In the genomic region with DNA sequence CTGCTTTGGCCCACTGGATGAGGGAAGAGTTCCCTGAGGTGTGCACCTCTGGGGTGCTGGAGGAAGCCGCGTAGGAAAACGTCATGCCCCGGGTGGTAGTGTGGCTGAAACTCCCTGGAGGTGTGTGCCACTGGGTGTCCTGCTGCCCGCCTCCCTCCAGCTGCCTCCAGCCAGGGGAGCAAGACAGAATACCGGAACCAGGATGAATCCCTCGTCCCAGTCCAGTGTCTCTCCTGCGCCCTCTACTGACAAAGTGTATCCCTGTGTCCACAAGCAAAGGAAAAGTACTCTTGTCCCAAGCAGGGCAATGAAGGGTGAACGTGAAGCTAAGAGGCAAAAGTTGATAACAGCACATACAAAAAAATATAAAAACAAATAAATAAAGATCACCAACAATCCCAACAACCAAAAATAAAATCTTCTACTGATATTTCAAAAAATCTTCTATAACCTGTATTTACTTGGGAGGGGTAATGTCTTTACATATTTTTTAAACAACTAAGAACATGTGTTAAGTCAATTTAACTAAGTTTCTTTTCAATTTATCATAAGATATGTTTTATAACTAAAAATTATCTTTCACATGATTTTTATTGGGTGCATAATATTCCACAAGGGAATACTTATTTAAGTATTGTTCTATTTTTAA, we compare ENCODE assay signal across 8 cellular contexts.
A peak's percentile ranks its signal among the peaks of the same experiment; 100 is the strongest.
DNase-seq lines count a peak whose midpoint lies in the region; ATAC-seq and TF ChIP-seq lines count a peak whose summit lies in the region.

No MANE protein-coding gene starts in this region.

- H3K9me3 Mint-ChIP-seq in CD8-positive, alpha-beta memory T cell = peaks cover 0 to 5% (median 2%) of the 10 kb centered on the region in 5 donors

- CTCF ChIA-PET in CD8-positive, alpha-beta memory T cell (lab: Charles Lee) = no interaction called here

- no peaks in the 10 kb centered on the region for H3K9me2 ChIP-seq in hepatocyte (replicated peaks; ENCODE audit: insufficient read depth)

- H3K4me3 ChIP-seq in AG09309 (ENCODE audit: control insufficient read depth, low read depth, low read length) = no peak overlapping the region
- no peak overlapping the region for H3K4me3 ChIP-seq in hepatocyte
- no peak overlapping the region for H3K4me3 ChIP-seq in sigmoid colon
- no peak overlapping the region for H3K4me3 ChIP-seq in CD8-positive, alpha-beta memory T cell (ENCODE audit: low read length)

- H3K4me3 Mint-ChIP-seq in CD8-positive, alpha-beta memory T cell = no peak overlapping the region

- no peak overlapping the region for H3K4me2 ChIP-seq in hepatocyte

- no peak overlapping the region for H3K27ac Mint-ChIP-seq in CD8-positive, alpha-beta memory T cell

- H3K27me3 ChIP-seq in hepatocyte (no peaks in the 10 kb centered on the region), sigmoid colon (no peaks in the 10 kb centered on the region)
- no peaks in the 10 kb centered on the region for H3K27me3 ChIP-seq in CD8-positive, alpha-beta memory T cell (ENCODE audit: insufficient read depth, low read length, poor library complexity, severe bottlenecking)

- H3K27ac ChIP-seq in hepatocyte = no peak overlapping the region
- H3K27ac ChIP-seq in sigmoid colon = no peak overlapping the region
- H3K27ac ChIP-seq in CD8-positive, alpha-beta memory T cell (ENCODE audit: low read depth, low read length) = no peak overlapping the region

- POLR2A ChIA-PET in CD8-positive, alpha-beta memory T cell (lab: Charles Lee) = no interaction called here

- no peaks in the 10 kb centered on the region for H3K36me3 ChIP-seq in hepatocyte (replicated peaks; ENCODE audit: insufficient read depth, low read depth)
- no peaks in the 10 kb centered on the region for H3K36me3 ChIP-seq in sigmoid colon
- H3K36me3 ChIP-seq in CD8-positive, alpha-beta memory T cell (ENCODE audit: insufficient read depth, low read length) = no peaks in the 10 kb centered on the region

- no peak for TF ChIP-seq EP300 in sigmoid colon (IDR thresholded peaks at IDR 0.05)

- no peak overlapping the region for H2AFZ ChIP-seq in hepatocyte

- no peaks in the 10 kb centered on the region for H3K79me2 ChIP-seq in hepatocyte

- no peaks in the 10 kb centered on the region for H4K20me1 ChIP-seq in hepatocyte (ENCODE audit: insufficient read depth, poor library complexity, severe bottlenecking)

- H3K36me3 Mint-ChIP-seq in CD8-positive, alpha-beta memory T cell = no peaks in the 10 kb centered on the region

- no peak for ATAC-seq in HG03097 (IDR thresholded peaks at IDR 0.05; ENCODE audit: low FRiP score, unreplicated experiment)

- intact Hi-C loops in sigmoid colon (cut with DNase I) = no loop called here

- 72% methylated on average over 9 of the region's 9 CpGs for WGBS in hepatocyte (ENCODE audit: low lambda C conversion rate, missing lambda C conversion rate)
- WGBS in sigmoid colon, 2 donors = 67 to 70% methylated on average over 9 of the region's 9 CpGs

- no peak for DNase-seq in AG09309 (ENCODE audit: low read depth)
- peak; percentile 17 for DNase-seq in GM20000 (ENCODE audit: low spot score)
- DNase-seq in RPMI8226 = peak; percentile 14
- DNase-seq in hepatocyte (ENCODE audit: low spot score) = peak; percentile 45
- DNase-seq in NCI-H187 (lab: John Stamatoyannopoulos, UW) = no peak
- no peak for DNase-seq in sigmoid colon
- DNase-seq in CD8-positive, alpha-beta memory T cell = no peak

- no peak for TF ChIP-seq POLR2A in sigmoid colon (IDR thresholded peaks at IDR 0.05)

- H3K27me3 Mint-ChIP-seq in CD8-positive, alpha-beta memory T cell = peaks cover 0 to 1% of the 10 kb centered on the region in 2 donors

- H3K9me3 ChIP-seq in hepatocyte (ENCODE audit: low read depth) = no peaks in the 10 kb centered on the region
- no peaks in the 10 kb centered on the region for H3K9me3 ChIP-seq in sigmoid colon
- H3K9me3 ChIP-seq in CD8-positive, alpha-beta memory T cell (ENCODE audit: low read length) = no peaks in the 10 kb centered on the region

- TF ChIP-seq CTCF in AG09309 (IDR thresholded peaks at IDR 0.05; ENCODE audit: control insufficient read depth, insufficient read depth, low read depth, low read length, missing control alignments) = peak; percentile 69
- TF ChIP-seq CTCF in GM20000 (IDR thresholded peaks at IDR 0.05; ENCODE audit: extremely low read depth, missing control alignments) = peak; percentile 70
- peak; percentile 33 for TF ChIP-seq CTCF in hepatocyte (IDR thresholded peaks at IDR 0.05; ENCODE audit: poor library complexity)
- peak in 1 of 4 experiments; percentile 27 for TF ChIP-seq CTCF in sigmoid colon (IDR thresholded peaks at IDR 0.05)

- H3K4me1 ChIP-seq in hepatocyte (ENCODE audit: insufficient read depth) = no peaks in the 10 kb centered on the region
- H3K4me1 ChIP-seq in sigmoid colon = peaks cover 0 to 5% (median 0%) of the 10 kb centered on the region in 4 donors
- H3K4me1 ChIP-seq in CD8-positive, alpha-beta memory T cell (ENCODE audit: insufficient read depth, low read length) = no peaks in the 10 kb centered on the region

- no peaks in the 10 kb centered on the region for H3K4me1 Mint-ChIP-seq in CD8-positive, alpha-beta memory T cell

Comparison
In these comparisons a context has a peak if more than half of its experiments do, and no peak if none do; other contexts are left out.
1. DNase-seq: peak in GM20000 (single experiment), RPMI8226 (single experiment) and hepatocyte (single experiment); none in AG09309 (single experiment), NCI-H187 (0 of 2), sigmoid colon (single experiment) and CD8-positive, alpha-beta memory T cell (0 of 5).